16 cellular contexts compared by ENCODE assay signal in the genomic region with DNA sequence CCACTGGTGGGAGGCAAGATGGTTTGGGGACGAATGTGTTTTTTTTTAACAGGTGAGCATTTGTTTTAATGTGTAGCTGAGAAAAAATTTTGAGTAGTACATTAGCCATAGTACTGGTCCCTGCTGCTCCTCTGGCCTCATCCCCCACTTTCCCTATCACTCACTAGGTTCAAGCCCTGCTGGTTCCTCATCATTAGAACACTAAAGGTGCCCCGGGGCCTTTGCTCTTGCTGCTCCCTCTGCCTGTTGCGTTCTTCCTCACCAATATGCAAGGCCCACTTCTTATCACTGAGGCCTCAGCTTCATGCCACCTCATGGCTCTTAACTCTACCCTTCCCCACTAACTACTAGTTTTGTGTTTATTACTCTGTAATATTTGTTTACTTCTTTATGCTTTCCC.
"Had no signal": no experiment of that assay in that cellular context is flagged by ENCODE, and none has a peak within 500 bp of the region (broad histone marks: within the 10 kb centered on the region; RNA-seq: fewer than 3 reads in every experiment).

No MANE protein-coding gene starts in this region.

- H3K9me3 ChIP-seq: ascending aorta, right lobe of liver, SK-N-SH, spleen, testis had no signal

- H3K27me3 Mint-ChIP-seq: activated CD8-positive, alpha-beta memory T cell treated with anti-CD3 and anti-CD28 coated beads, Interleukin-2, amount 10 ng/mL, durations not matched to agents 7 days and 5 days had no signal

- H3K4me2 ChIP-seq: SK-N-SH had no signal

- ATAC-seq: activated CD8-positive, alpha-beta memory T cell treated with anti-CD3 and anti-CD28 coated beads, Interleukin-2, amount 10 ng/mL, durations not matched to agents 7 days and 5 days; activated T-cell treated with anti-CD3 and anti-CD28 coated beads, Interleukin-2, amount 50 U/mL, for 4 hours; left cardiac atrium; naive thymus-derived CD4-positive, alpha-beta T cell; right lobe of liver; stimulated activated naive B cell treated with anti-CD40 and anti-IgM and Interleukin-4, amounts not matched to agents 10 μg/mL and 1 μg/mL and 100 μg/mL, for 72 hours had no signal

- H3K27ac Mint-ChIP-seq: activated CD8-positive, alpha-beta memory T cell treated with anti-CD3 and anti-CD28 coated beads, Interleukin-2, amount 10 ng/mL, durations not matched to agents 7 days and 5 days; naive thymus-derived CD4-positive, alpha-beta T cell; stimulated activated naive B cell treated with anti-CD40 and anti-IgM and Interleukin-4, amounts not matched to agents 10 μg/mL and 1 μg/mL and 100 μg/mL, for 72 hours had no signal

- H3K9me2 ChIP-seq: SK-N-SH had no signal

- H3K9ac ChIP-seq: SK-N-SH had no signal

- H3K9me3 Mint-ChIP-seq: activated T-cell treated with anti-CD3 and anti-CD28 coated beads, Interleukin-2, amount 50 U/mL, for 4 hours; naive thymus-derived CD4-positive, alpha-beta T cell; stimulated activated naive B cell treated with anti-CD40 and anti-IgM and Interleukin-4, amounts not matched to agents 10 μg/mL and 1 μg/mL and 100 μg/mL, for 72 hours had no signal

- H3K4me3 Mint-ChIP-seq: activated CD8-positive, alpha-beta memory T cell treated with anti-CD3 and anti-CD28 coated beads, Interleukin-2, amount 10 ng/mL, durations not matched to agents 7 days and 5 days; activated T-cell treated with anti-CD3 and anti-CD28 coated beads, Interleukin-2, amount 50 U/mL, for 4 hours; naive thymus-derived CD4-positive, alpha-beta T cell; stimulated activated naive B cell treated with anti-CD40 and anti-IgM and Interleukin-4, amounts not matched to agents 10 μg/mL and 1 μg/mL and 100 μg/mL, for 72 hours had no signal

- H3K36me3 ChIP-seq: ascending aorta, right lobe of liver, spleen had no signal

- H3K4me3 ChIP-seq: ascending aorta, right lobe of liver, spleen, testis had no signal

- H3K27ac ChIP-seq: ascending aorta, testis had no signal

- DNase-seq: activated CD4-positive, CD25-positive, alpha-beta regulatory T cell; activated CD8-positive, alpha-beta memory T cell treated with anti-CD3 and anti-CD28 coated beads, Interleukin-2, amount 10 ng/mL, durations not matched to agents 7 days and 5 days; activated gamma-delta T cell treated with Interleukin-2 at 50 U/mL for 16 hours; activated T-cell treated with anti-CD3 and anti-CD28 coated beads, Interleukin-2, amount 50 U/mL, for 4 hours; hypothalamus; left cardiac atrium; naive thymus-derived CD4-positive, alpha-beta T cell; nucleus accumbens; right lobe of liver; SK-N-SH; spleen; stimulated activated CD4-positive, alpha-beta T cell treated with anti-CD3 and anti-CD28 coated beads, Interleukin-1b, Interleukin-23, amount 100 ng/mL, for 48 hours; stimulated activated naive B cell treated with anti-CD40 and anti-IgM and Interleukin-4, amounts not matched to agents 10 μg/mL and 1 μg/mL and 100 μg/mL, for 72 hours; T-helper 2 cell; testis had no signal

- H3K36me3 Mint-ChIP-seq: activated CD8-positive, alpha-beta memory T cell treated with anti-CD3 and anti-CD28 coated beads, Interleukin-2, amount 10 ng/mL, durations not matched to agents 7 days and 5 days; naive thymus-derived CD4-positive, alpha-beta T cell; stimulated activated naive B cell treated with anti-CD40 and anti-IgM and Interleukin-4, amounts not matched to agents 10 μg/mL and 1 μg/mL and 100 μg/mL, for 72 hours had no signal

- H3K27me3 ChIP-seq: ascending aorta, right lobe of liver, spleen, testis had no signal
